29 cellular contexts compared by ENCODE assay signal in the genomic region with DNA sequence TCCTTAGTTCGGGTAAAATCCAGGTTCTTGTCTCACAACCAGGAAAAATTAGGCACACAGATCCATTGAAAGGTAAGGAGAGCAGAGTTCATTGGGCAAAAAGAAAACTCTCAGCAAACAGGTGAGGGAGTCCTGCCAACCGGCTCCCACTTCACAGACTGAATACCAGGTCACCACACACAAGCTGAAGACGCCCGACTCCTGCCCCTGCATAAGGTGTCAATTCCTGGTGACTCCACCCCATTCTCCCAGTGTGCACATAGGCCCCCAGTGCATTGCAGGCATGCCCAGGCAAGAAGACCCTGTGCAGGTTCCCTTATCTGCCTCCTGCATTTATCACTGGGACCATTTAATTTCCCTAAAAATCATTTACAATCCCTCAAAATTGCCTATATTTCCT.
"Had no signal": no experiment of that assay in that cellular context is flagged by ENCODE, and none has a peak within 500 bp of the region (broad histone marks: within the 10 kb centered on the region; RNA-seq: fewer than 3 reads in every experiment).

No MANE protein-coding gene starts in this region.

- H3K36me3 Mint-ChIP-seq: activated CD4-positive, alpha-beta memory T cell treated with anti-CD3 and anti-CD28 coated beads for 36 hours; activated naive CD4-positive, alpha-beta T cell treated with anti-CD3 and anti-CD28 coated beads, Interleukin-2, amount 10 ng/mL, durations not matched to agents 7 days and 5 days; activated naive CD8-positive, alpha-beta T cell treated with anti-CD3 and anti-CD28 coated beads, Interleukin-2, amount 10 ng/mL, durations not matched to agents 7 days and 5 days; brain; natural killer cell treated with Interleukin-12 subunit alpha and Interleukin-12 subunit beta and Interleukin-15 and Interleukin-18, amount 100 ng/mL, for 72 hours had no signal

- H3K9me3 Mint-ChIP-seq: activated CD4-positive, alpha-beta memory T cell treated with anti-CD3 and anti-CD28 coated beads for 36 hours; activated CD4-positive, alpha-beta T cell treated with anti-CD3 and anti-CD28 coated beads, Interleukin-2, amount 10 ng/mL, durations not matched to agents 24 days and 14 days; activated naive CD4-positive, alpha-beta T cell treated with anti-CD3 and anti-CD28 coated beads, Interleukin-2, amount 10 ng/mL, durations not matched to agents 7 days and 5 days; activated naive CD8-positive, alpha-beta T cell treated with anti-CD3 and anti-CD28 coated beads, Interleukin-2, amount 10 ng/mL, durations not matched to agents 7 days and 5 days had no signal

- H3K4me3 Mint-ChIP-seq: activated CD4-positive, alpha-beta memory T cell treated with anti-CD3 and anti-CD28 coated beads for 36 hours; activated CD4-positive, alpha-beta T cell treated with anti-CD3 and anti-CD28 coated beads, Interleukin-2, amount 10 ng/mL, durations not matched to agents 24 days and 14 days; activated naive CD4-positive, alpha-beta T cell treated with anti-CD3 and anti-CD28 coated beads, Interleukin-2, amount 10 ng/mL, durations not matched to agents 7 days and 5 days; activated naive CD8-positive, alpha-beta T cell treated with anti-CD3 and anti-CD28 coated beads, Interleukin-2, amount 10 ng/mL, durations not matched to agents 7 days and 5 days; brain; natural killer cell treated with Interleukin-12 subunit alpha and Interleukin-12 subunit beta and Interleukin-15 and Interleukin-18, amount 100 ng/mL, for 72 hours; T-helper 17 cell had no signal

- H3K27me3 ChIP-seq: ascending aorta, esophagus muscularis mucosa, foreskin keratinocyte, heart left ventricle, left lung, neutrophil, ovary, sigmoid colon, suprapubic skin, tibial artery had no signal

- H3K27me3 Mint-ChIP-seq: activated CD4-positive, alpha-beta memory T cell treated with anti-CD3 and anti-CD28 coated beads for 36 hours; activated CD4-positive, alpha-beta T cell treated with anti-CD3 and anti-CD28 coated beads, Interleukin-2, amount 10 ng/mL, durations not matched to agents 24 days and 14 days; activated naive CD4-positive, alpha-beta T cell treated with anti-CD3 and anti-CD28 coated beads, Interleukin-2, amount 10 ng/mL, durations not matched to agents 7 days and 5 days; activated naive CD8-positive, alpha-beta T cell treated with anti-CD3 and anti-CD28 coated beads, Interleukin-2, amount 10 ng/mL, durations not matched to agents 7 days and 5 days; brain; natural killer cell treated with Interleukin-12 subunit alpha and Interleukin-12 subunit beta and Interleukin-15 and Interleukin-18, amount 100 ng/mL, for 72 hours; progenitor cell of endocrine pancreas; T-helper 17 cell had no signal

- H3K4me3 ChIP-seq: ascending aorta, esophagus muscularis mucosa, heart left ventricle, left lung, lower lobe of right lung, mucosa of descending colon, ovary, sigmoid colon, suprapubic skin, tibial artery had no signal

- H3K4me1 Mint-ChIP-seq: activated CD4-positive, alpha-beta T cell treated with anti-CD3 and anti-CD28 coated beads, Interleukin-2, amount 10 ng/mL, durations not matched to agents 24 days and 14 days; activated naive CD4-positive, alpha-beta T cell treated with anti-CD3 and anti-CD28 coated beads, Interleukin-2, amount 10 ng/mL, durations not matched to agents 7 days and 5 days; activated naive CD8-positive, alpha-beta T cell treated with anti-CD3 and anti-CD28 coated beads, Interleukin-2, amount 10 ng/mL, durations not matched to agents 7 days and 5 days; brain; T-helper 17 cell had no signal

- DNase-seq: activated CD4-positive, alpha-beta memory T cell treated with anti-CD3 and anti-CD28 coated beads for 36 hours; activated CD4-positive, alpha-beta T cell treated with anti-CD3 and anti-CD28 coated beads, Interleukin-2, amount 10 ng/mL, durations not matched to agents 24 days and 14 days; activated CD4-positive, CD25-positive, alpha-beta regulatory T cell treated with anti-CD3 and anti-CD28 coated beads, Interleukin-2, amount 50 U/mL, for 72 hours; activated CD8-positive, alpha-beta memory T cell treated with anti-CD3 and anti-CD28 coated beads, Interleukin-2, amount 50 U/mL, for 4 hours; activated gamma-delta T cell; activated naive CD4-positive, alpha-beta T cell treated with anti-CD3 and anti-CD28 coated beads, Interleukin-2, amount 10 ng/mL, durations not matched to agents 7 days and 5 days; activated naive CD8-positive, alpha-beta T cell treated with anti-CD3 and anti-CD28 coated beads, Interleukin-2, amount 10 ng/mL, durations not matched to agents 7 days and 5 days; activated T-cell treated with anti-CD3 and anti-CD28 coated beads, Interleukin-2, amount 50 U/mL, for 1 hour; foreskin keratinocyte; heart left ventricle; left lung; lower lobe of right lung; mucosa of descending colon; ovary; sigmoid colon; small intestine; stimulated activated CD4-positive, alpha-beta T cell treated with anti-CD3 and anti-CD28 coated beads, Interleukin-1b, Interleukin-23, amount 100 ng/mL, for 48 hours; stimulated activated naive CD4-positive, alpha-beta T cell; T-helper 17 cell; T1000; tibial artery; WERI-Rb-1 had no signal

- H3K27ac ChIP-seq: ascending aorta, esophagus muscularis mucosa, foreskin keratinocyte, heart left ventricle, left lung, lower lobe of right lung, neutrophil, ovary, sigmoid colon, suprapubic skin, tibial artery, WERI-Rb-1 had no signal

- ATAC-seq: foreskin keratinocyte; heart left ventricle; left lung; lower lobe of right lung; mucosa of descending colon; natural killer cell treated with Interleukin-12 subunit alpha and Interleukin-12 subunit beta and Interleukin-15 and Interleukin-18, amount 100 ng/mL, for 72 hours; T-helper 17 cell had no signal

- H3K4me1 ChIP-seq: ascending aorta, esophagus muscularis mucosa, foreskin keratinocyte, left lung, lower lobe of right lung, sigmoid colon, suprapubic skin, tibial artery had no signal

- H3K27ac Mint-ChIP-seq: activated CD4-positive, alpha-beta memory T cell treated with anti-CD3 and anti-CD28 coated beads for 36 hours; activated CD4-positive, alpha-beta T cell treated with anti-CD3 and anti-CD28 coated beads, Interleukin-2, amount 10 ng/mL, durations not matched to agents 24 days and 14 days; activated naive CD4-positive, alpha-beta T cell treated with anti-CD3 and anti-CD28 coated beads, Interleukin-2, amount 10 ng/mL, durations not matched to agents 7 days and 5 days; activated naive CD8-positive, alpha-beta T cell treated with anti-CD3 and anti-CD28 coated beads, Interleukin-2, amount 10 ng/mL, durations not matched to agents 7 days and 5 days; brain; natural killer cell treated with Interleukin-12 subunit alpha and Interleukin-12 subunit beta and Interleukin-15 and Interleukin-18, amount 100 ng/mL, for 72 hours; T-helper 17 cell had no signal

- H3K36me3 ChIP-seq: ascending aorta, esophagus muscularis mucosa, heart left ventricle, left lung, lower lobe of right lung, neutrophil, ovary, sigmoid colon, suprapubic skin, tibial artery, WERI-Rb-1 had no signal
